ENCODE assay signal across 19 cellular contexts in the genomic region with DNA sequence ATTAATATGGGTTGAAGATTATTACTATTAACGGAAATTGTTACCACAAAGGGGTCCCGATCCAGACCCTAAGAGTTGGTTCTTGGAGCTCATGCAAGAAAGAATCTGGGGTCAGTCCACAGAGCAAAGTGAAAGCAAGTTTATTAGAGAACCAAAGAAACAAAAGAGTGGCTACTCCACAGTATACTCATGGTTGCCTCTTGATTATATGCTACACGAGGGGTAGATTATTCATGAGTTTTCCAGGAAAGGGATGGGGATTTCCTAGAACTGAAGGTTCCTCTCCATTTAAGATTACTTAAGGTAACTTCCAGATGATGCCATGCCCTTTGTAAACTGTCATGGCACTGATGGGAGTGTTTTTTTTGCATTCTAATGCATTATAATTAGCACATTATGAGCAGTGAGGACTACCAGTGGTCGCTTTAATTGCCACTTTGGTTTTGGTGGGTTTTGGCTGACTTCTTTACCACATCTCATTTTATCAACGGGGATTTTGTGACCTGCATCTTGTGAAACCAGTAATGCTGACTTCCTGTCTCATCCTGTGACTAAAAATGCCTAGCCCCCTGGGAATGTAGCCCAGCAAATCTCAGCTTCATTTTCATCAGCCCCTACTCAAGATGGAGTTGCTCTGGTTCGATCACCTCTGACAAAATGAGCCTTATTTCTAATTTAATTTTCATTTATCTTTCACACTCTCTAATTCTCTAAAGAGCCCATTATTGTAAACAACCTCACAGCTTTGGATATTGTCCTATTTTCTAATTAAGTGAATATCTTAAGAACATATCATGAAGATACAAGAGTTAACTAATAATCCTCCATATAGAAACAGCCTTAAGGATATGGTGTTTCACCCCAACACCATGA.
"Had no signal": no experiment of that assay in that cellular context is flagged by ENCODE, and none has a peak within 500 bp of the region (broad histone marks: within the 10 kb centered on the region; RNA-seq: fewer than 3 reads in every experiment).

No MANE protein-coding gene starts in this region.

- DNase-seq: activated CD4-positive, alpha-beta T cell treated with anti-CD3 and anti-CD28 coated beads, Interleukin-2, amount 50 U/mL, for 1 hour; activated CD4-positive, CD25-positive, alpha-beta regulatory T cell treated with anti-CD3 and anti-CD28 coated beads, Interleukin-2, amount 50 U/mL, for 72 hours; activated CD8-positive, alpha-beta memory T cell treated with anti-CD3 and anti-CD28 coated beads, Interleukin-2, amount 50 U/mL, for 4 hours; activated effector memory CD4-positive, alpha-beta T cell treated with Interleukin-2 at 50 U/mL for 16 hours; activated T-cell treated with anti-CD3 and anti-CD28 coated beads, Interleukin-2, amount 50 U/mL, for 48 hours; effector CD4-positive, alpha-beta T cell; heart right ventricle; left lung; mammary epithelial cell; occipital lobe; retina; spleen; stimulated activated CD4-positive, alpha-beta T cell treated with anti-CD3 and anti-CD28 coated beads, Interleukin-4, amount 100 ng/mL, for 4 hours; stimulated activated naive CD4-positive, alpha-beta T cell treated with Interleukin-2 at 50 U/mL for 16 hours; uterus had no signal

- H3K27me3 ChIP-seq: esophagus muscularis mucosa, gastroesophageal sphincter, heart right ventricle, left lung, spleen, tibial nerve, uterus had no signal

- H3K9me3 ChIP-seq: esophagus muscularis mucosa, gastroesophageal sphincter, heart right ventricle, left lung, spleen, tibial nerve, uterus had no signal

- H3K4me1 ChIP-seq: esophagus muscularis mucosa, gastroesophageal sphincter, heart right ventricle, left lung, tibial nerve, uterus had no signal

- H3K4me3 ChIP-seq: esophagus muscularis mucosa, gastroesophageal sphincter, heart right ventricle, left lung, spleen, tibial nerve, uterus had no signal

- H3K36me3 ChIP-seq: esophagus muscularis mucosa, gastroesophageal sphincter, heart right ventricle, left lung, spleen, tibial nerve, uterus had no signal

- H3K27ac ChIP-seq: esophagus muscularis mucosa, gastroesophageal sphincter, heart right ventricle, left lung, spleen, tibial nerve, uterus, VCaP had no signal

- ATAC-seq: gastroesophageal sphincter, heart right ventricle, left lung had no signal
